16 cellular contexts compared by ENCODE assay signal in genomic region chr1:67711150-67711849, GRCh38. TPM values are rescaled to one million over a fixed set of nuclear protein-coding genes. Genes with fewer than 3 reads are reported as not detected.
DNase-seq lines count a peak whose midpoint lies in the region; ATAC-seq, FAIRE-seq and TF ChIP-seq lines count a peak whose summit lies in the region.
"Had no signal": no experiment of that assay in that cellular context is flagged by ENCODE, and none has a peak within 500 bp of the region (broad histone marks: within the 10 kb centered on the region; RNA-seq: fewer than 3 reads in every experiment).

No MANE protein-coding gene starts in this region.

- H3K4me3 ChIP-seq in RWPE2 (ENCODE audit: severe bottlenecking) (no peak overlapping the region), keratinocyte (ENCODE audit: control insufficient read depth in 2 of 3, extremely low read depth in 1 of 3, insufficient read depth in 2 of 3, low read depth in 1 of 3, low read length in 3 of 3) (no peak overlapping the region), sigmoid colon (no peak overlapping the region)
- H3K4me3 ChIP-seq: skin epidermis, suprapubic skin had no signal

- H2AFZ ChIP-seq in keratinocyte (ENCODE audit: control insufficient read depth, low read length), result no peak overlapping the region

- no peaks in the 10 kb centered on the region for H3K9me1 ChIP-seq in keratinocyte (ENCODE audit: control insufficient read depth, extremely low read depth, insufficient read depth, low read length)

- peak overlapping the region; percentile 65 for H3K4me2 ChIP-seq in keratinocyte (ENCODE audit: control insufficient read depth, extremely low read depth, insufficient read depth, low read depth, low read length)

- H3K27me3 ChIP-seq in RWPE2 (ENCODE audit: insufficient read depth, poor library complexity, severe bottlenecking), result no peaks in the 10 kb centered on the region
- no peaks in the 10 kb centered on the region for H3K27me3 ChIP-seq in keratinocyte (ENCODE audit: control insufficient read depth, extremely low read depth, insufficient read depth, low read length)
- H3K27me3 ChIP-seq in sigmoid colon, result no peaks in the 10 kb centered on the region
- H3K27me3 ChIP-seq: suprapubic skin had no signal

- H3K27ac ChIP-seq in RWPE2 (ENCODE audit: poor library complexity, severe bottlenecking) (peak overlapping the region; percentile 70), keratinocyte (ENCODE audit: control insufficient read depth, insufficient read depth, low read length) (peak overlapping the region; percentile 71), sigmoid colon (no peak overlapping the region)

- TF ChIP-seq CTCF in RWPE2 (IDR thresholded peaks at IDR 0.05; ENCODE audit: poor library complexity, severe bottlenecking) (no peak), keratinocyte (optimal IDR thresholded peaks at IDR 0.05 in 1 of 3, IDR thresholded peaks at IDR 0.05 in 1 of 3, conservative IDR thresholded peaks at IDR 0.05 in 1 of 3; ENCODE audit: extremely low read depth in 1 of 3, insufficient read depth in 2 of 3, low read length in 3 of 3) (no peak), sigmoid colon (IDR thresholded peaks at IDR 0.05) (no peak)

- H3K9me3 ChIP-seq in RWPE2 (ENCODE audit: severe bottlenecking), result no peaks in the 10 kb centered on the region
- no peaks in the 10 kb centered on the region for H3K9me3 ChIP-seq in keratinocyte (ENCODE audit: control insufficient read depth, low read depth, low read length)
- H3K9me3 ChIP-seq in sigmoid colon, result no peaks in the 10 kb centered on the region
- H3K9me3 ChIP-seq: suprapubic skin had no signal

- peaks cover 21% of the 10 kb centered on the region for H3K79me2 ChIP-seq in keratinocyte (ENCODE audit: control insufficient read depth, insufficient read depth, low read length)

- H4K20me1 ChIP-seq in keratinocyte (ENCODE audit: control insufficient read depth, extremely low read depth, insufficient read depth, low read length), result no peaks in the 10 kb centered on the region

- WGBS in sigmoid colon, 2 donors, result 14 to 56% methylated on average over 7 of the region's 7 CpGs

- peak overlapping the region; percentile 26 for H3K9ac ChIP-seq in keratinocyte (ENCODE audit: control insufficient read depth, extremely low read depth, insufficient read depth, low read length)

- H3K4me1 ChIP-seq in RWPE2 (ENCODE audit: insufficient read depth, poor library complexity, severe bottlenecking), result peaks cover 42% of the 10 kb centered on the region
- peaks cover 52% of the 10 kb centered on the region for H3K4me1 ChIP-seq in keratinocyte (ENCODE audit: control insufficient read depth, extremely low read depth, insufficient read depth, low read length)
- peaks cover 0 to 39% (median 29%) of the 10 kb centered on the region in 4 donors for H3K4me1 ChIP-seq in sigmoid colon

- no peak for TF ChIP-seq EP300 in sigmoid colon (IDR thresholded peaks at IDR 0.05)

- no peak for TF ChIP-seq POLR2A in sigmoid colon (IDR thresholded peaks at IDR 0.05)

- H3K36me3 ChIP-seq in RWPE2 (ENCODE audit: low read depth) (peaks cover 12% of the 10 kb centered on the region), keratinocyte (ENCODE audit: control insufficient read depth in 2 of 2, extremely low read depth in 1 of 2, insufficient read depth in 2 of 2, low read length in 2 of 2) (peaks cover 8 to 9% of the 10 kb centered on the region in 2 experiments), sigmoid colon (no peaks in the 10 kb centered on the region)

- DNase-seq in COLO668 (lab: John Stamatoyannopoulos, UW; ENCODE audit: unreplicated experiment), result peak; percentile 37
- no peak for DNase-seq in RWPE2 (ENCODE audit: low spot score)
- DNase-seq in keratinocyte (ENCODE audit: low read depth, low spot score), result no peak
- DNase-seq in Kasumi-1 (lab: John Stamatoyannopoulos, UW), result no peak
- no peak for DNase-seq in sigmoid colon
- DNase-seq in HT-29 (ENCODE audit: low spot score), result no peak
- DNase-seq: activated T-cell treated with anti-CD3 and anti-CD28 coated beads, Interleukin-2, amount 50 U/mL, for 4 hours; CD4-positive, CD25-positive, alpha-beta regulatory T cell; effector CD4-positive, alpha-beta T cell; MM.1S; NCI-H774 had no signal

- no peak for FAIRE-seq in keratinocyte (lab: Jason Lieb, UNC)

- dilution Hi-C loops in keratinocyte (cut with MboI; ENCODE audit: extremely low pct_ligation_motif_present, low sequenced_read_pairs), result no loop called here

- ATAC-seq in GM21529 (IDR thresholded peaks at IDR 0.05; ENCODE audit: unreplicated experiment), result peak; percentile 27
- no peak for ATAC-seq in RWPE2 (ENCODE audit: low read depth)
- ATAC-seq in HG02588 (IDR thresholded peaks at IDR 0.05; ENCODE audit: unreplicated experiment), result no peak
- ATAC-seq: activated T-cell treated with anti-CD3 and anti-CD28 coated beads, Interleukin-2, amount 50 U/mL, for 4 hours; natural killer cell treated with Interleukin-12 subunit alpha and Interleukin-12 subunit beta and Interleukin-15 and Interleukin-18, amount 100 ng/mL, for 72 hours had no signal

- intact Hi-C loops in sigmoid colon (cut with DNase I), result no loop called here

RNA-seq across cellular contexts. Expression of gene GADD45A, which starts 26.3 kb away (rescaled TPM):
- polyA plus RNA-seq in keratinocyte (109 to 151 TPM (median 124 TPM) in 3 replicates), sigmoid colon (10 to 100 TPM; 33.3 to 60.8 (median 49.9) TPM)
- 1,390 TPM for polyA plus RNA-seq in keratinocyte (2011; ENCODE audit: low read depth)
- polyA plus RNA-seq in keratinocyte (2011; cell fraction: cytosol; rRNA removed), result 126 and 131 TPM in 2 replicates
- polyA plus RNA-seq in keratinocyte (2011; cell fraction: nucleus; rRNA removed), result 339 and 428 TPM in 2 replicates
- polyA plus RNA-seq in keratinocyte (2012; ENCODE audit: low replicate concordance), result 154 and 570 TPM in 2 replicates
- 14.5 to 23.3 TPM (median 21.1 TPM) in 3 replicates for polyA minus RNA-seq in keratinocyte
- 74.4 TPM for polyA minus RNA-seq in keratinocyte (2011; cell fraction: cytosol; rRNA and poly(A)+ RNA removed)
- polyA minus RNA-seq in keratinocyte (2011; cell fraction: nucleus; rRNA and poly(A)+ RNA removed), result 88.8 and 96.5 TPM in 2 replicates
- 10 to 100 TPM; 16.9 to 23.6 (median 19.7) TPM for total RNA-seq in sigmoid colon
- total RNA-seq in HT-29 (2014; rRNA removed; shearing (Covaris generic)), result 121 and 129 TPM in 2 replicates

Comparison
In these comparisons a context has a peak if more than half of its experiments do, and no peak if none do; other contexts are left out.
1. H3K27ac ChIP-seq: peak in RWPE2 (single experiment) and keratinocyte (single experiment); none in sigmoid colon (0 of 4).